In the genomic region with DNA sequence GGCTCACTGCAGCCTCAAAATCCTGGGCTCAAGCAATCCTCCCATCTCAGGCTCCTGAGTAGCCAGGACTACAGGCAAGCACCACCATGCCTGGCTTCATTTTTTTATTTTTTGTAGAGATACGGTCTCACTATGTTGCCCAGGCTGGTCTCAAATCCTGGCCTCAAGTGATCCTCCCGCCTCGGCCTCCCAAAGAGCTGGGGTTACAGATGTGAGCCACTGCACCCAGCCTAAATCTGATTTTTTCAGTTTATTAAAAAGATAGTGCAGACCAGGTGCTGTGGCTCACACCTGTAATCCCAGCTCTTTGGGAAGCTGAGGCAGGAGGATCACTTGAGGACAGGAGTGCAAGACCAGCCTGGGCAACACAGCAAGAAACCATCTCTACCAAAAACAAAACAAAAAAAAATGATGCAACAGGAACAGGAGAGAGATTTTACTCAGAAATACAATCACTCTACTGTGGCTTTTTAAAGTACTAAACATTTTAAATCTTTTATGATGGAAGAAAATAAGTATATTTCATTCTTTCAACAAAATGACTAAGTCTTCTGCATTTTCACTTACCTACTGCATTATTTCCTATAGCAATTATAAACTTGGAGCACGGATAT, we compare ENCODE assay signal across 12 cellular contexts. TPM values are rescaled to one million over a fixed set of nuclear protein-coding genes. Genes with fewer than 3 reads are reported as not detected.
A peak's percentile ranks its signal among the peaks of the same experiment; 100 is the strongest.
DNase-seq lines count a peak whose midpoint lies in the region; ATAC-seq and TF ChIP-seq lines count a peak whose summit lies in the region.
"Had no signal": no experiment of that assay in that cellular context is flagged by ENCODE, and none has a peak within 500 bp of the region (broad histone marks: within the 10 kb centered on the region; RNA-seq: fewer than 3 reads in every experiment).

No MANE protein-coding gene starts in this region.

- WGBS in mesodermal cell (ENCODE audit: insufficient coverage in 2 of 2), 2 experiments = 91 to 100% methylated on average over 2 to 4 of the region's 4 CpGs

- no peak for ATAC-seq in CD4-positive, alpha-beta T cell (ENCODE audit: poor library complexity)
- no peak for ATAC-seq in activated CD8-positive, alpha-beta T cell treated with anti-CD3 and anti-CD28 coated beads, Interleukin-2, amount 10 ng/mL, durations not matched to agents 7 days and 5 days
- no peak for ATAC-seq in HG02870 (IDR thresholded peaks at IDR 0.05; ENCODE audit: unreplicated experiment)
- no peak for ATAC-seq in GM18519 (IDR thresholded peaks at IDR 0.05; ENCODE audit: low FRiP score, unreplicated experiment)
- ATAC-seq: activated naive CD4-positive, alpha-beta T cell treated with anti-CD3 and anti-CD28 coated beads, Interleukin-2, amount 50 U/mL, for 72 hours; lower lobe of right lung; sciatic nerve had no signal

- no peaks in the 10 kb centered on the region for H3K27me3 Mint-ChIP-seq in CD4-positive, alpha-beta T cell
- H3K27me3 Mint-ChIP-seq in activated CD8-positive, alpha-beta T cell treated with anti-CD3 and anti-CD28 coated beads, Interleukin-2, amount 10 ng/mL, durations not matched to agents 7 days and 5 days (ENCODE audit: low read depth) = no peaks in the 10 kb centered on the region

- H3K36me3 ChIP-seq in HEK293 (ENCODE audit: control insufficient read depth in 2 of 2, insufficient read depth in 1 of 2, low read length in 2 of 2) (peaks cover 29 to 41% of the 10 kb centered on the region in 2 experiments), mesodermal cell (ENCODE audit: control insufficient read depth, insufficient read depth, low read length) (peaks cover 38% of the 10 kb centered on the region)

- intact Hi-C loops in CD4-positive, alpha-beta T cell (cut with DNase I, micrococcal nuclease) = loop anchor here (5.0 kb wide), 4 partner anchors 131 to 374 kb away; partner anchors contain the start of genes BRWD1 (in 1 of the 2), ETS2 (in 1 of the 2) and LCA5L (in 1 of the 2)

- H3K4me1 Mint-ChIP-seq in CD4-positive, alpha-beta T cell (ENCODE audit: low read depth) = peaks cover 55% of the 10 kb centered on the region
- H3K4me1 Mint-ChIP-seq in activated CD8-positive, alpha-beta T cell treated with anti-CD3 and anti-CD28 coated beads, Interleukin-2, amount 10 ng/mL, durations not matched to agents 7 days and 5 days (ENCODE audit: low read depth) = peaks cover 40% of the 10 kb centered on the region

- H3K27me3 ChIP-seq in CD4-positive, alpha-beta T cell (ENCODE audit: control insufficient read depth, insufficient read depth, low read length) = no peaks in the 10 kb centered on the region

- peak overlapping the region; percentile 91 for H3K27ac Mint-ChIP-seq in CD4-positive, alpha-beta T cell
- no peak overlapping the region for H3K27ac Mint-ChIP-seq in activated CD8-positive, alpha-beta T cell treated with anti-CD3 and anti-CD28 coated beads, Interleukin-2, amount 10 ng/mL, durations not matched to agents 7 days and 5 days

- POLR2A ChIA-PET in CD4-positive, alpha-beta T cell (lab: Charles Lee) = interaction anchor here (1.5 kb wide), 1 partner anchor 415 kb away, joined by 4 read pairs; no protein-coding TSS in a partner anchor
- POLR2A ChIA-PET in HEK293 (lab: Yijun Ruan, JAX) = interaction anchor here (1.0 kb wide), 1 partner anchor 199 kb away, joined by 6 read pairs; no protein-coding TSS in a partner anchor
- POLR2A ChIA-PET in activated CD8-positive, alpha-beta T cell treated with anti-CD3 and anti-CD28 coated beads, Interleukin-2, amount 10 ng/mL, durations not matched to agents 7 days and 5 days (lab: Charles Lee) = interaction anchor here (1.1 kb wide), 1 partner anchor 9 kb away, joined by 3 read pairs; no protein-coding TSS in a partner anchor

- H3K4me3 ChIP-seq in HEK293 (ENCODE audit: low read depth, low read length) (no peak overlapping the region), mesodermal cell (ENCODE audit: extremely low read depth, insufficient read depth, low read length, poor library complexity, severe bottlenecking) (peak overlapping the region; percentile 90)

- no peak for DNase-seq in CD4-positive, alpha-beta T cell
- DNase-seq in activated CD8-positive, alpha-beta T cell treated with anti-CD3 and anti-CD28 coated beads, Interleukin-2, amount 10 ng/mL, durations not matched to agents 7 days and 5 days = no peak
- no peak for DNase-seq in dedifferentiated amniotic fluid mesenchymal stem cell (ENCODE audit: extremely low spot score)
- no peak for DNase-seq in NCI-H526 treated with DMSO at 0.1 percent for 48 hours (lab: John Stamatoyannopoulos, UW)
- DNase-seq: lower lobe of right lung, NCI-H1436 treated with DMSO at 0.1 percent for 48 hours had no signal

- H3K4me3 Mint-ChIP-seq in CD4-positive, alpha-beta T cell = peak overlapping the region; percentile 91
- H3K4me3 Mint-ChIP-seq in activated CD8-positive, alpha-beta T cell treated with anti-CD3 and anti-CD28 coated beads, Interleukin-2, amount 10 ng/mL, durations not matched to agents 7 days and 5 days = peak overlapping the region; percentile 97

- peaks cover 44% of the 10 kb centered on the region for H3K36me3 Mint-ChIP-seq in CD4-positive, alpha-beta T cell (ENCODE audit: low read depth)
- H3K36me3 Mint-ChIP-seq in activated CD8-positive, alpha-beta T cell treated with anti-CD3 and anti-CD28 coated beads, Interleukin-2, amount 10 ng/mL, durations not matched to agents 7 days and 5 days (ENCODE audit: low read depth) = peaks cover 38% of the 10 kb centered on the region

- H3K9me3 Mint-ChIP-seq in CD4-positive, alpha-beta T cell = no peaks in the 10 kb centered on the region
- H3K9me3 Mint-ChIP-seq in activated CD8-positive, alpha-beta T cell treated with anti-CD3 and anti-CD28 coated beads, Interleukin-2, amount 10 ng/mL, durations not matched to agents 7 days and 5 days (ENCODE audit: insufficient read depth) = no peaks in the 10 kb centered on the region
- H3K9me3 Mint-ChIP-seq: activated naive CD4-positive, alpha-beta T cell treated with anti-CD3 and anti-CD28 coated beads, Interleukin-2, amount 50 U/mL, for 72 hours had no signal

- no peak overlapping the region for H3K27ac ChIP-seq in CD4-positive, alpha-beta T cell (ENCODE audit: low read depth, low read length)
- H3K27ac ChIP-seq in HEK293 (ENCODE audit: extremely low read depth, low read depth, low read length) (no peak overlapping the region), mesodermal cell (ENCODE audit: low read depth, low read length, severe bottlenecking) (no peak overlapping the region)
- H3K27ac ChIP-seq: lower lobe of right lung had no signal

- H3K9me3 ChIP-seq in CD4-positive, alpha-beta T cell (ENCODE audit: control insufficient read depth, low read length) = no peaks in the 10 kb centered on the region
- H3K9me3 ChIP-seq in HEK293 (ENCODE audit: control insufficient read depth, insufficient read depth, low read depth, low read length) = no peaks in the 10 kb centered on the region
- H3K9me3 ChIP-seq in mesodermal cell (ENCODE audit: control insufficient read depth, low read length) = no peaks in the 10 kb centered on the region
- H3K9me3 ChIP-seq: lower lobe of right lung had no signal

- CTCF ChIA-PET in CD4-positive, alpha-beta T cell (lab: Charles Lee) = interaction anchor here (1.3 kb wide), 1 partner anchor 260 kb away, joined by 3 read pairs; no protein-coding TSS in a partner anchor
- CTCF ChIA-PET in HEK293 (lab: Yijun Ruan, JAX) = interaction anchor here (0.5 to 0.9 kb wide), 4 partner anchors 84 to 953 kb away, joined by 3 read pairs; no protein-coding TSS in a partner anchor
- CTCF ChIA-PET in activated CD8-positive, alpha-beta T cell treated with anti-CD3 and anti-CD28 coated beads, Interleukin-2, amount 10 ng/mL, durations not matched to agents 7 days and 5 days (lab: Charles Lee) = interaction anchor here (0.9 to 1.2 kb wide), 2 partner anchors 13 to 206 kb away, joined by 3 to 6 read pairs; no protein-coding TSS in a partner anchor

- H3K4me1 ChIP-seq in HEK293 (ENCODE audit: control insufficient read depth, insufficient read depth, low read length) (0 out of 2 replicates have a peak, but pooled peaks cover 3% of the 10 kb centered on the region), mesodermal cell (ENCODE audit: control insufficient read depth, insufficient read depth, low read length, poor library complexity, severe bottlenecking) (peaks cover 4% of the 10 kb centered on the region)

- TF ChIP-seq CTCF in CD4-positive, alpha-beta T cell (IDR thresholded peaks at IDR 0.05) = no peak
- no peak for TF ChIP-seq CTCF in HEK293 (tag by site-specific recombination; IDR thresholded peaks at IDR 0.05)

TF ChIP-seq in HEK293, 187 proteins besides CTCF, POLR2A, EP300 and RAD21 (continues in another document):
- TF ChIP-seq ZNF121 (tag by site-specific recombination; IDR thresholded peaks at IDR 0.05) = peak; percentile 66; the same call in 1 of the 2 replicates
- no peak for TF ChIP-seq ZNF701 (tag by site-specific recombination; IDR thresholded peaks at IDR 0.05)
- TF ChIP-seq, protein P1, sequence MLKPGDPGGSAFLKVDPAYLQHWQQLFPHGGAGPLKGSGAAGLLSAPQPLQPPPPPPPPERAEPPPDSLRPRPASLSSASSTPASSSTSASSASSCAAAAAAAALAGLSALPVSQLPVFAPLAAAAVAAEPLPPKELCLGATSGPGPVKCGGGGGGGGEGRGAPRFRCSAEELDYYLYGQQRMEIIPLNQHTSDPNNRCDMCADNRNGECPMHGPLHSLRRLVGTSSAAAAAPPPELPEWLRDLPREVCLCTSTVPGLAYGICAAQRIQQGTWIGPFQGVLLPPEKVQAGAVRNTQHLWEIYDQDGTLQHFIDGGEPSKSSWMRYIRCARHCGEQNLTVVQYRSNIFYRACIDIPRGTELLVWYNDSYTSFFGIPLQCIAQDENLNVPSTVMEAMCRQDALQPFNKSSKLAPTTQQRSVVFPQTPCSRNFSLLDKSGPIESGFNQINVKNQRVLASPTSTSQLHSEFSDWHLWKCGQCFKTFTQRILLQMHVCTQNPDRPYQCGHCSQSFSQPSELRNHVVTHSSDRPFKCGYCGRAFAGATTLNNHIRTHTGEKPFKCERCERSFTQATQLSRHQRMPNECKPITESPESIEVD (tag by site-specific recombination; IDR thresholded peaks at IDR 0.05) = peak; percentile 32; the same call in 1 of the 2 replicates
- 0 out of 2 replicates have a peak, but pooled peaks have one; percentile 35 for TF ChIP-seq ZSCAN5A (tag by site-specific recombination; IDR thresholded peaks at IDR 0.05)

RNA-seq across cellular contexts. Expression of gene PSMG1, which starts 1.9 kb away (rescaled TPM):
- total RNA-seq in CD4-positive, alpha-beta T cell = 1 to 10 TPM; 7.8 to 7.9 TPM
- 10 to 100 TPM; 69.0 to 74.5 TPM for total RNA-seq in activated CD8-positive, alpha-beta T cell treated with anti-CD3 and anti-CD28 coated beads, Interleukin-2, amount 10 ng/mL, durations not matched to agents 7 days and 5 days
- 45.5 TPM for polyA plus RNA-seq in mesodermal cell (2013, experiment 1 of 2)
- 50.1 TPM for polyA plus RNA-seq in mesodermal cell (2013, experiment 2 of 2)

Comparison
In these comparisons a context has a peak if more than half of its experiments do, and no peak if none do; other contexts are left out.
1. RNA of gene PSMG1, which starts 1.9 kb away (total RNA-seq): 69.0 to 74.5 TPM in activated CD8-positive, alpha-beta T cell treated with anti-CD3 and anti-CD28 coated beads, Interleukin-2, amount 10 ng/mL, durations not matched to agents 7 days and 5 days; 7.8 to 7.9 TPM in CD4-positive, alpha-beta T cell; every median in the first group is over 4 times any median in the second.